ENCODE assay signal across 25 cellular contexts in genomic region chr12:108310489-108310888, GRCh38. TPM values are rescaled to one million over a fixed set of nuclear protein-coding genes. Genes with fewer than 3 reads are reported as not detected.
DNase-seq lines count a peak whose midpoint lies in the region; ATAC-seq and TF ChIP-seq lines count a peak whose summit lies in the region.
"Had no signal": no experiment of that assay in that cellular context is flagged by ENCODE, and none has a peak within 500 bp of the region (broad histone marks: within the 10 kb centered on the region; RNA-seq: fewer than 3 reads in every experiment).

No MANE protein-coding gene starts in this region.

- no peaks in the 10 kb centered on the region for H3K27me3 ChIP-seq in thoracic aorta (replicated peaks; ENCODE audit: insufficient read depth)
- H3K27me3 ChIP-seq: adrenal gland had no signal

- no peaks in the 10 kb centered on the region for H3K9me3 ChIP-seq in thoracic aorta
- H3K9me3 ChIP-seq: adrenal gland had no signal

- H3K27ac ChIP-seq in thoracic aorta: peak overlapping the region; percentile 35 to 85
- H3K27ac ChIP-seq: adrenal gland, C4-2B, VCaP had no signal

- ATAC-seq in thoracic aorta (ENCODE audit: insufficient number of reproducible peaks, low FRiP score, low read depth): no peak
- no peak for ATAC-seq in GM21528 (IDR thresholded peaks at IDR 0.05; ENCODE audit: low FRiP score, unreplicated experiment)
- no peak for ATAC-seq in GM18505 (IDR thresholded peaks at IDR 0.05; ENCODE audit: unreplicated experiment)
- ATAC-seq: stimulated activated naive CD8-positive, alpha-beta T cell treated with anti-CD3 and anti-CD28 coated beads, Interleukin-15, amount 100 ng/mL, for 72 hours; T-helper 17 cell had no signal

- H3K36me3 ChIP-seq in thoracic aorta: no peaks in the 10 kb centered on the region
- H3K36me3 ChIP-seq: adrenal gland had no signal

- H3K4me3 ChIP-seq in cardiac fibroblast (replicated peaks in 1 of 2; ENCODE audit: low read depth in 2 of 2, low read length in 2 of 2): no peak overlapping the region
- no peak overlapping the region for H3K4me3 ChIP-seq in thoracic aorta
- H3K4me3 ChIP-seq: adrenal gland, lung had no signal

- H3K4me1 ChIP-seq in thoracic aorta (ENCODE audit: control insufficient read depth in 1 of 2, low read depth in 2 of 2): peaks cover 42 to 89% of the 10 kb centered on the region in 2 donors

- TF ChIP-seq CTCF in cardiac fibroblast (IDR thresholded peaks at IDR 0.05; ENCODE audit: low read depth, low read length) (no peak), thoracic aorta (IDR thresholded peaks at IDR 0.05) (no peak)

- no peak for TF ChIP-seq POLR2A in GM18505 (IDR thresholded peaks at IDR 0.05; ENCODE audit: borderline replicate concordance, extremely low read depth, insufficient read depth, insufficient read length)

- DNase-seq in NCI-H82 (lab: John Stamatoyannopoulos, UW) (peak; percentile 28), NCI-H82 treated with DMSO at 0.1 percent for 48 hours (lab: John Stamatoyannopoulos, UW; ENCODE audit: unreplicated experiment) (no peak), cardiac fibroblast (ENCODE audit: low read depth in 2 of 2) (peak; percentile 1 to 18), left kidney (ENCODE audit: low read depth, low spot score) (peak; percentile 56), thoracic aorta (ENCODE audit: low spot score) (no peak), COLO829 (ENCODE audit: low spot score) (no peak)
- DNase-seq: activated CD4-positive, alpha-beta T cell treated with anti-CD3 and anti-CD28 coated beads, Interleukin-2, amount 50 U/mL, for 1 hour; activated effector memory CD4-positive, alpha-beta T cell treated with anti-CD3 and anti-CD28 coated beads, Interleukin-2, amount 50 U/mL, for 16 hours; adrenal gland; cortex of kidney; hippocampal formation; islet precursor cell; Karpas-422; NCI-H1092; NCI-H2081 treated with DMSO at 0.1 percent for 48 hours; NCI-H526 treated with DMSO at 0.1 percent for 48 hours; SHP77 treated with DMSO at 0.1 percent for 48 hours; stimulated activated CD4-positive, alpha-beta T cell treated with anti-CD3 and anti-CD28 coated beads, Interleukin-2, amount 100 ng/mL, for 48 hours; stimulated activated naive CD8-positive, alpha-beta T cell treated with anti-CD3 and anti-CD28 coated beads, Interleukin-15, amount 100 ng/mL, for 72 hours; T-helper 17 cell had no signal

RNA-seq across cellular contexts. Expression of gene CMKLR1, which starts 28.6 kb away (rescaled TPM):
- total RNA-seq in thoracic aorta: 10 to 100 TPM; 56.6 to 73.8 TPM

Comparison
In these comparisons a context has a peak if more than half of its experiments do, and no peak if none do; other contexts are left out.
1. DNase-seq: peak in NCI-H82 (single experiment), cardiac fibroblast (2 of 2) and left kidney (single experiment); none in NCI-H82 treated with DMSO at 0.1 percent for 48 hours (single experiment), thoracic aorta (single experiment) and COLO829 (single experiment).